ENCODE assay signal across 26 cellular contexts in genomic region chr7:79436378-79436777, GRCh38. TPM values are rescaled to one million over a fixed set of nuclear protein-coding genes. Genes with fewer than 3 reads are reported as not detected.
DNase-seq lines count a peak whose midpoint lies in the region; ATAC-seq, FAIRE-seq and TF ChIP-seq lines count a peak whose summit lies in the region.
"Had no signal": no experiment of that assay in that cellular context is flagged by ENCODE, and none has a peak within 500 bp of the region (broad histone marks: within the 10 kb centered on the region; RNA-seq: fewer than 3 reads in every experiment).

No MANE protein-coding gene starts in this region.

- no peak overlapping the region for H2AFZ ChIP-seq in PC-3 (ENCODE audit: low read length)

- intact Hi-C loops in PC-3 (cut with micrococcal nuclease) = loop anchor here (10.0 kb wide), 1 partner anchor 142 kb away; no protein-coding TSS in a partner anchor
- intact Hi-C loops in pancreas (cut with DNase I) = no loop called here

- H3K9me2 ChIP-seq in PC-3 (replicated peaks; ENCODE audit: low read length) = no peaks in the 10 kb centered on the region

- ATAC-seq in PC-3 (peak; percentile 61), pancreas (no peak), HG03342 (IDR thresholded peaks at IDR 0.05; ENCODE audit: unreplicated experiment) (no peak)
- ATAC-seq: Right ventricle myocardium inferior had no signal

- H3K9me3 ChIP-seq in PC-3 (ENCODE audit: low read length) (no peaks in the 10 kb centered on the region), pancreas (no peaks in the 10 kb centered on the region), SJCRH30 (replicated peaks) (no peaks in the 10 kb centered on the region)

- TF ChIP-seq POLR2A in H54 (IDR thresholded peaks at IDR 0.05; ENCODE audit: low read depth, low read length) = no peak

- H3K27ac ChIP-seq in PC-3 (ENCODE audit: low read length) = no peak overlapping the region
- no peak overlapping the region for H3K27ac ChIP-seq in pancreas
- H3K27ac ChIP-seq in SJCRH30 = no peak overlapping the region
- H3K27ac ChIP-seq: HL-60 had no signal

- no TSS peak for BruUV-seq in PC-3 (replicated peaks; lab: Mats Ljungman, UMichigan)

- no peaks in the 10 kb centered on the region for H3K79me2 ChIP-seq in PC-3 (ENCODE audit: low read length)

- DNase-seq in H54 (ENCODE audit: insufficient read length, low spot score) (no peak), PC-3 (peak; percentile 40), foreskin fibroblast (peak; percentile 26 to 29), mesenteric fat pad (ENCODE audit: low spot score) (no peak), pancreas (no peak), SJCRH30 (no peak)
- DNase-seq: ACHN; C1 segment of cervical spinal cord; CD8-positive, alpha-beta memory T cell; DND-41; GF-D8; H7; Karpas-422; MM.1S; NCI-H1092; NCI-H1694 treated with DMSO at 0.1 percent for 48 hours; NCI-H510A; NCI-H748 treated with DMSO at 0.1 percent for 48 hours; NK-92 treated with Interleukin-12 subunit alpha and Interleukin-12 subunit beta, amount 100 ng/mL, for 24 hours; SW 1271 had no signal

- H3K9ac ChIP-seq in PC-3 (ENCODE audit: low read length) = no peak overlapping the region

- H3F3A ChIP-seq in PC-3 (ENCODE audit: low read length, unreplicated experiment) = no peaks in the 10 kb centered on the region

- H3K4me3 ChIP-seq in PC-3 (ENCODE audit: low read length) (no peak overlapping the region), foreskin fibroblast (ENCODE audit: low read depth in 1 of 2, low read length in 2 of 2) (no peak overlapping the region), pancreas (no peak overlapping the region), SJCRH30 (no peak overlapping the region)

- H3K27me3 ChIP-seq in PC-3 (ENCODE audit: low read length) (no peaks in the 10 kb centered on the region), pancreas (no peaks in the 10 kb centered on the region), SJCRH30 (no peaks in the 10 kb centered on the region)

- POLR2A ChIA-PET in PC-3 (lab: Charles Lee; ENCODE audit: unreplicated experiment) = interaction anchor here (0.6 kb wide), 1 partner anchor 1112 kb away, joined by 6 read pairs; no protein-coding TSS in a partner anchor

- CTCF ChIA-PET in PC-3 (lab: Charles Lee) = no interaction called here

- no peak for TF ChIP-seq CTCF in PC-3 (conservative IDR thresholded peaks at IDR 0.05; ENCODE audit: low read depth, low read length)
- no peak for TF ChIP-seq CTCF in foreskin fibroblast (IDR thresholded peaks at IDR 0.05; ENCODE audit: low read depth, low read length)
- no peak for TF ChIP-seq CTCF in pancreas (IDR thresholded peaks at IDR 0.05)

- H3K36me3 ChIP-seq in PC-3 (ENCODE audit: low read depth, low read length) = no peaks in the 10 kb centered on the region
- no peaks in the 10 kb centered on the region for H3K36me3 ChIP-seq in pancreas
- no peaks in the 10 kb centered on the region for H3K36me3 ChIP-seq in SJCRH30

- H3K4me2 ChIP-seq in PC-3 (ENCODE audit: low read length) = no peak overlapping the region

- peak; percentile 57 for FAIRE-seq in H54 (lab: Jason Lieb, UNC)
- no peak for FAIRE-seq in pancreas (lab: Jason Lieb, UNC)
- FAIRE-seq: GM19239, RCC 7860 had no signal

- H4K20me1 ChIP-seq in PC-3 (ENCODE audit: low read length) = no peaks in the 10 kb centered on the region

- H3K4me1 ChIP-seq in PC-3 (ENCODE audit: insufficient read depth, low read length) = peaks cover 4% of the 10 kb centered on the region; the same call in 1 of the 2 replicates
- no peaks in the 10 kb centered on the region for H3K4me1 ChIP-seq in pancreas
- H3K4me1 ChIP-seq in SJCRH30 = 0 out of 2 replicates have a peak, but pooled peaks cover 2% of the 10 kb centered on the region

RNA-seq across cellular contexts. Expression of gene MAGI2, which starts 17.1 kb away (rescaled TPM):
- total RNA-seq in PC-3 (2014; rRNA removed) (0.06 TPM in 1 of 2 replicates, not detected in the other), mesenteric fat pad (9.7 TPM), pancreas (1 to 10 TPM; 1.3 to 4.0 (median 2.0) TPM)
- 1 to 10 TPM; 1.6 to 3.8 TPM for polyA plus RNA-seq in pancreas
- total RNA-seq in SJCRH30 (2014; rRNA removed; shearing (Covaris generic)) = 1.8 and 2.4 TPM in 2 replicates
- polyA plus RNA-seq: CD8-positive, alpha-beta memory T cell; IgD-negative memory B cell had no signal

Comparison
In these comparisons a context has a peak if more than half of its experiments do, and no peak if none do; other contexts are left out.
1. DNase-seq: peak in PC-3 (single experiment) and foreskin fibroblast (2 of 2); none in H54 (single experiment), mesenteric fat pad (single experiment), pancreas (0 of 6) and SJCRH30 (0 of 2).